ENCODE assay signal across 9 cellular contexts in genomic region chr22:36356708-36357694, GRCh38. TPM values are rescaled to one million over a fixed set of nuclear protein-coding genes. Genes with fewer than 3 reads are reported as not detected.
DNase-seq lines count a peak whose midpoint lies in the region; ATAC-seq and TF ChIP-seq lines count a peak whose summit lies in the region.
"Had no signal": no experiment of that assay in that cellular context is flagged by ENCODE, and none has a peak within 500 bp of the region (broad histone marks: within the 10 kb centered on the region; RNA-seq: fewer than 3 reads in every experiment).

No MANE protein-coding gene starts in this region.

- ATAC-seq in GM23338 (no peak), HG03175 (IDR thresholded peaks at IDR 0.05; ENCODE audit: unreplicated experiment) (no peak)

- H4K20me1 ChIP-seq in GM23338 (replicated peaks; ENCODE audit: insufficient read depth) = peaks cover 31% of the 10 kb centered on the region

- TF ChIP-seq CTCF in GM23338 (conservative IDR thresholded peaks at IDR 0.05; ENCODE audit: low read depth in 2 of 2) = no peak
- TF ChIP-seq CTCF in GM13976 (IDR thresholded peaks at IDR 0.05; ENCODE audit: borderline replicate concordance, control extremely low read depth, extremely low read depth, insufficient read depth, missing control alignments) = no peak

- H2AFZ ChIP-seq in GM23338 = no peak overlapping the region

- intact Hi-C loops in activated CD4-positive, alpha-beta T cell treated with anti-CD3 and anti-CD28 coated beads, Interleukin-2, amount 10 ng/mL, durations not matched to agents 24 days and 14 days (cut with micrococcal nuclease) = loop anchor here (1.0 to 2.0 kb wide), 4 partner anchors 8 to 20 kb away; no protein-coding TSS in a partner anchor

- H3K4me2 ChIP-seq in GM23338 = 0 out of 2 replicates have a peak overlapping the region, but pooled peaks have one; percentile 48

- H3K9me3 ChIP-seq in esophagus (ENCODE audit: control insufficient read depth in 2 of 2, insufficient read depth in 1 of 2, low read depth in 1 of 2, low read length in 1 of 2) (no peaks in the 10 kb centered on the region), MG63 (no peaks in the 10 kb centered on the region)

- H3K4me3 ChIP-seq in GM23338 (no peak overlapping the region), esophagus (ENCODE audit: low read depth in 1 of 2, low read length in 2 of 2) (no peak overlapping the region), MG63 (no peak overlapping the region)

- 64% methylated on average over 28 of the region's 28 CpGs for WGBS in esophagus, 2 donors

- no peak overlapping the region; the same call in 2 of the 3 replicates for H3K4me3 Mint-ChIP-seq in GM23338
- H3K4me3 Mint-ChIP-seq in activated CD4-positive, alpha-beta T cell treated with anti-CD3 and anti-CD28 coated beads, Interleukin-2, amount 10 ng/mL, durations not matched to agents 24 days and 14 days = peak overlapping the region; percentile 67

- H3K27me3 Mint-ChIP-seq in GM23338 (ENCODE audit: insufficient read depth, low read depth, poor library complexity) = peaks cover 8% of the 10 kb centered on the region
- no peaks in the 10 kb centered on the region for H3K27me3 Mint-ChIP-seq in activated CD4-positive, alpha-beta T cell treated with anti-CD3 and anti-CD28 coated beads, Interleukin-2, amount 10 ng/mL, durations not matched to agents 24 days and 14 days

- DNase-seq in GM23338 (ENCODE audit: low spot score) = no peak
- DNase-seq in activated CD4-positive, alpha-beta T cell treated with anti-CD3 and anti-CD28 coated beads, Interleukin-2, amount 10 ng/mL, durations not matched to agents 24 days and 14 days = peak; percentile 78
- peak; percentile 60 for DNase-seq in stimulated activated CD4-positive, alpha-beta T cell treated with anti-CD3 and anti-CD28 coated beads, Interleukin-1b, Interleukin-23, amount 100 ng/mL, for 48 hours
- no peak for DNase-seq in ACHN
- no peak for DNase-seq in GM13976 (ENCODE audit: low spot score)
- DNase-seq in MG63 = no peak
- DNase-seq: NCI-H748 treated with DMSO at 0.1 percent for 48 hours had no signal

- H3K27ac Mint-ChIP-seq in GM23338 = peak overlapping the region; percentile 42
- peak overlapping the region; percentile 85 for H3K27ac Mint-ChIP-seq in activated CD4-positive, alpha-beta T cell treated with anti-CD3 and anti-CD28 coated beads, Interleukin-2, amount 10 ng/mL, durations not matched to agents 24 days and 14 days

- peaks cover 78% of the 10 kb centered on the region for H3K4me1 Mint-ChIP-seq in GM23338
- peaks cover 74% of the 10 kb centered on the region for H3K4me1 Mint-ChIP-seq in activated CD4-positive, alpha-beta T cell treated with anti-CD3 and anti-CD28 coated beads, Interleukin-2, amount 10 ng/mL, durations not matched to agents 24 days and 14 days

- 0 out of 2 replicates have a peak, but pooled peaks cover 7% of the 10 kb centered on the region for H3F3A ChIP-seq in GM23338 (replicated peaks; ENCODE audit: low read depth)

- H3K27me3 ChIP-seq in GM23338 (ENCODE audit: insufficient read depth) (no peaks in the 10 kb centered on the region), esophagus (ENCODE audit: control insufficient read depth in 1 of 2, insufficient read depth in 2 of 2, low read length in 2 of 2) (no peaks in the 10 kb centered on the region), MG63 (no peaks in the 10 kb centered on the region)

- peaks cover 3% of the 10 kb centered on the region for H3K9me2 ChIP-seq in GM23338 (ENCODE audit: insufficient read depth)

- H3K79me2 ChIP-seq in GM23338 (replicated peaks; ENCODE audit: insufficient read depth) = peaks cover 99% of the 10 kb centered on the region

- peak overlapping the region; percentile 78 for H3K27ac ChIP-seq in GM23338 (ENCODE audit: low read depth)
- H3K27ac ChIP-seq in esophagus (ENCODE audit: low read depth in 2 of 2, low read length in 1 of 2) = peak overlapping the region; percentile 79 to 88

- in situ Hi-C loops in ACHN (cut with HindIII; ENCODE audit: low pct_ligation_motif_present, low pct_unique_long_range_greater_than_20kb, low sequenced_read_pairs) (no loop called here), GM13976 (cut with MboI; ENCODE audit: low sequenced_read_pairs, unreplicated experiment) (no loop called here)

- H3K4me1 ChIP-seq in GM23338 (ENCODE audit: insufficient read depth) = peaks cover 79% of the 10 kb centered on the region
- peaks cover 18 to 34% of the 10 kb centered on the region in 2 donors for H3K4me1 ChIP-seq in esophagus (ENCODE audit: control insufficient read depth in 2 of 2, insufficient read depth in 2 of 2, low read length in 1 of 2)

- peaks cover 15% of the 10 kb centered on the region for H3K36me3 Mint-ChIP-seq in GM23338 (ENCODE audit: low read depth)
- H3K36me3 Mint-ChIP-seq in activated CD4-positive, alpha-beta T cell treated with anti-CD3 and anti-CD28 coated beads, Interleukin-2, amount 10 ng/mL, durations not matched to agents 24 days and 14 days (ENCODE audit: low read depth) = peaks cover 39% of the 10 kb centered on the region

- H3K36me3 ChIP-seq in GM23338 (ENCODE audit: insufficient read depth) (no peaks in the 10 kb centered on the region), esophagus (ENCODE audit: control insufficient read depth in 2 of 2, insufficient read depth in 2 of 2, low read length in 1 of 2) (peaks cover 0 to 6% of the 10 kb centered on the region in 2 donors), MG63 (peaks cover 61% of the 10 kb centered on the region)

- H3K9me3 Mint-ChIP-seq in GM23338 = no peaks in the 10 kb centered on the region
- no peaks in the 10 kb centered on the region for H3K9me3 Mint-ChIP-seq in activated CD4-positive, alpha-beta T cell treated with anti-CD3 and anti-CD28 coated beads, Interleukin-2, amount 10 ng/mL, durations not matched to agents 24 days and 14 days

TF ChIP-seq in GM23338, 12 proteins besides CTCF, POLR2A, EP300 and RAD21 (continues in another document):
- TF ChIP-seq ZNF462 (CRISPR knock-in tag; IDR thresholded peaks at IDR 0.05) = no peak
- TF ChIP-seq JUNB (IDR thresholded peaks at IDR 0.05; ENCODE audit: unreplicated experiment) = no peak
- no peak for TF ChIP-seq ZNF331 (CRISPR knock-in tag; IDR thresholded peaks at IDR 0.05; ENCODE audit: low read depth)

RNA-seq across cellular contexts. Expression of gene MYH9, which starts 30.8 kb away (rescaled TPM):
- total RNA-seq in GM23338 (2014; rRNA removed; shearing (Covaris generic)) = 204 and 233 TPM in 2 replicates
- polyA plus RNA-seq in GM23338 (2016; fragmentation: Nextera tagmentation; extraction: Ambion mirVana) (55.4 and 58.4 TPM in 2 replicates), esophagus (100 to 1,000 TPM; 107 to 114 TPM)
- total RNA-seq in activated CD4-positive, alpha-beta T cell treated with anti-CD3 and anti-CD28 coated beads, Interleukin-2, amount 10 ng/mL, durations not matched to agents 24 days and 14 days = 625 and 633 TPM in 2 replicates
- total RNA-seq in MG63 (2014; rRNA removed; shearing (Covaris generic); ENCODE audit: low replicate concordance) = 323 and 380 TPM in 2 replicates

Comparison
In these comparisons a context has a peak if more than half of its experiments do, and no peak if none do; other contexts are left out.
1. DNase-seq: peak in activated CD4-positive, alpha-beta T cell treated with anti-CD3 and anti-CD28 coated beads, Interleukin-2, amount 10 ng/mL, durations not matched to agents 24 days and 14 days (single experiment) and stimulated activated CD4-positive, alpha-beta T cell treated with anti-CD3 and anti-CD28 coated beads, Interleukin-1b, Interleukin-23, amount 100 ng/mL, for 48 hours (single experiment); none in GM23338 (single experiment), ACHN (single experiment), GM13976 (single experiment) and MG63 (single experiment).